Comparison of ENCODE assay signal across 17 cellular contexts in the genomic region with DNA sequence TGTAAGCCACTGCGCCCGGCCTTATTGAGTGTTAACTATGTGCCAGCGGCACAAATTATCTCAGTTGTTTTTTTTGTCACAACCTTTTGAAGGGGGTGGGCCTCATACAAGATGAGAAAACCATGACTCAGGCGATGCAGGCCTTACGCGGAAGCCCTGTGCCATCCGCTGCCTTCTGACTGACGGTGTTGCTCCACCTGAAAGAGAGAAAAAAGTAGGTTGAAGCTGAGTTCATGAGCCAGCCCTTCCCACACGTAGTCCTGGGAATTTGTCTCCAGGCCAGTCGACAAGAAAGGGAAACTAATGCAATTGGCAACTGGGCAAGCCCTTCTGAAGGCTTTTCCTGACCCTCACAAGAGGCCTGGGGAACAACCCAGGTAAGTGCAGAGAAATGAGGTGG.
A peak's percentile ranks its signal among the peaks of the same experiment; 100 is the strongest.
DNase-seq lines count a peak whose midpoint lies in the region; ATAC-seq, FAIRE-seq and TF ChIP-seq lines count a peak whose summit lies in the region.
"Had no signal": no experiment of that assay in that cellular context is flagged by ENCODE, and none has a peak within 500 bp of the region (broad histone marks: within the 10 kb centered on the region; RNA-seq: fewer than 3 reads in every experiment).

No MANE protein-coding gene starts in this region.

- no peak for TF ChIP-seq POLR2A in HepG2 (IDR thresholded peaks at IDR 0.05; ENCODE audit: insufficient read depth in 1 of 2, low read depth in 2 of 2, low read length in 2 of 2)

- H3K79me2 ChIP-seq in HepG2 (ENCODE audit: insufficient read depth, low read length) (no peaks in the 10 kb centered on the region), OCI-LY7 (ENCODE audit: insufficient read depth, low read depth, low read length) (no peaks in the 10 kb centered on the region)

- H3K4me3 ChIP-seq in epithelial cell of esophagus (ENCODE audit: low read length) (no peak overlapping the region), HepG2 (replicated peaks in 1 of 3; ENCODE audit: insufficient read depth in 1 of 3, low read depth in 2 of 3, low read length in 3 of 3) (no peak overlapping the region), tibial artery (no peak overlapping the region), OCI-LY7 (ENCODE audit: low read depth, low read length, poor library complexity, severe bottlenecking) (no peak overlapping the region)
- H3K4me3 ChIP-seq: BLaER1 treated with 17β-estradiol and CSF1 and Interleukin-3, amounts not matched to agents 10 nM and 100 nM; GM23248 had no signal

- H3K9me3 ChIP-seq in HepG2 (ENCODE audit: low read length): no peaks in the 10 kb centered on the region
- no peaks in the 10 kb centered on the region for H3K9me3 ChIP-seq in tibial artery
- no peaks in the 10 kb centered on the region for H3K9me3 ChIP-seq in OCI-LY7 (ENCODE audit: low read length)
- H3K9me3 ChIP-seq: BLaER1 treated with 17β-estradiol and CSF1 and Interleukin-3, amounts not matched to agents 10 nM and 100 nM had no signal

- H3K4me2 ChIP-seq in HepG2 (ENCODE audit: low read depth, low read length): no peak overlapping the region
- H3K4me2 ChIP-seq in OCI-LY7 (ENCODE audit: low read length): no peak overlapping the region
- H3K4me2 ChIP-seq: BLaER1 treated with 17β-estradiol and CSF1 and Interleukin-3, amounts not matched to agents 10 nM and 100 nM had no signal

- no peak for TF ChIP-seq RAD21 in HepG2 (CRISPR knock-in tag; IDR thresholded peaks at IDR 0.05)

- no peak for FAIRE-seq in HepG2 (lab: Jason Lieb, UNC)
- FAIRE-seq: G401.6, GM12891 had no signal

- H2AFZ ChIP-seq in HepG2 (ENCODE audit: low read length) (no peak overlapping the region), OCI-LY7 (ENCODE audit: low read length) (no peak overlapping the region)
- H2AFZ ChIP-seq: GM23248 had no signal

- H3K36me3 ChIP-seq in HepG2 (replicated peaks in 1 of 2; ENCODE audit: control insufficient read depth in 1 of 2, insufficient read depth in 2 of 2, low read length in 2 of 2): peaks cover 0 to 1% of the 10 kb centered on the region in 2 experiments; a peak in 1 of 5 replicates
- H3K36me3 ChIP-seq in tibial artery: no peaks in the 10 kb centered on the region
- no peaks in the 10 kb centered on the region for H3K36me3 ChIP-seq in OCI-LY7 (ENCODE audit: insufficient read depth, low read length)
- H3K36me3 ChIP-seq: BLaER1 treated with 17β-estradiol and CSF1 and Interleukin-3, amounts not matched to agents 10 nM and 100 nM had no signal

- no peak for DNase-seq in RWPE1 (ENCODE audit: low spot score)
- DNase-seq in epithelial cell of esophagus (ENCODE audit: low read depth): peak; percentile 37
- no peak for DNase-seq in HepG2 (ENCODE audit: low spot score)
- no peak for DNase-seq in tibial artery
- DNase-seq in activated naive CD4-positive, alpha-beta T cell (lab: John Stamatoyannopoulos, UW): no peak
- no peak for DNase-seq in OCI-LY7 (ENCODE audit: low spot score)
- no peak for DNase-seq in T1000 (lab: John Stamatoyannopoulos, UW)
- DNase-seq in CD14-positive monocyte (ENCODE audit: low spot score): no peak
- DNase-seq: ACHN; CD4-positive, alpha-beta T cell; DMS79 treated with DMSO at 0.1 percent for 48 hours; EL; GM23248; H7 had no signal

- intact Hi-C loops in HepG2 (cut with micrococcal nuclease; ENCODE audit: unreplicated experiment): no loop called here
- intact Hi-C loops in tibial artery (cut with DNase I; ENCODE audit: low total_unique reads): no loop called here
- intact Hi-C loops in OCI-LY7 (cut with micrococcal nuclease; ENCODE audit: unreplicated experiment): no loop called here
- intact Hi-C loops in CD14-positive monocyte (cut with micrococcal nuclease): no loop called here

- no peak overlapping the region for H3K9ac ChIP-seq in HepG2 (ENCODE audit: insufficient read depth, low read depth, low read length)
- H3K9ac ChIP-seq: BLaER1 treated with 17β-estradiol and CSF1 and Interleukin-3, amounts not matched to agents 10 nM and 100 nM; GM23248 had no signal

- H3K27me3 Mint-ChIP-seq in CD14-positive monocyte (ENCODE audit: low read depth in 3 of 3): peaks cover 2 to 11% (median 5%) of the 10 kb centered on the region in 3 donors
- H3K27me3 Mint-ChIP-seq: CD4-positive, alpha-beta T cell had no signal

- H3K9me3 Mint-ChIP-seq in CD14-positive monocyte: no peaks in the 10 kb centered on the region
- H3K9me3 Mint-ChIP-seq: CD4-positive, alpha-beta T cell had no signal

- no peaks in the 10 kb centered on the region for H3K36me3 Mint-ChIP-seq in CD14-positive monocyte

- no peaks in the 10 kb centered on the region for H3K4me1 Mint-ChIP-seq in CD14-positive monocyte

- H3K4me1 ChIP-seq in HepG2 (ENCODE audit: insufficient read depth, low read length): no peaks in the 10 kb centered on the region
- H3K4me1 ChIP-seq in tibial artery: peaks cover 0 to 54% (median 36%) of the 10 kb centered on the region in 4 donors
- no peaks in the 10 kb centered on the region for H3K4me1 ChIP-seq in OCI-LY7 (ENCODE audit: insufficient read depth, low read length, poor library complexity, severe bottlenecking)

- no peak overlapping the region for H3K4me3 Mint-ChIP-seq in CD14-positive monocyte
- H3K4me3 Mint-ChIP-seq: CD4-positive, alpha-beta T cell had no signal

- H3K27me3 ChIP-seq in HepG2 (ENCODE audit: control insufficient read depth in 1 of 2, insufficient read depth in 2 of 2, low read length in 2 of 2) (no peaks in the 10 kb centered on the region; a peak in 1 of 5 replicates), tibial artery (no peaks in the 10 kb centered on the region)

- CTCF ChIA-PET in RWPE1 (lab: Yijun Ruan, JAX) (no interaction called here), HepG2 (lab: Yijun Ruan, JAX; ENCODE audit: low intra/inter-chr PET ratio, low total read pairs) (no interaction called here), OCI-LY7 (lab: Charles Lee; ENCODE audit: unreplicated experiment) (no interaction called here)

- ATAC-seq in HepG2: no peak

- no peak overlapping the region for H3K27ac Mint-ChIP-seq in CD14-positive monocyte
- H3K27ac Mint-ChIP-seq: CD4-positive, alpha-beta T cell had no signal

- 90% methylated on average over 10 of the region's 10 CpGs for WGBS in HepG2 (ENCODE audit: low lambda C conversion rate)

- BruUV-seq in HepG2 (replicated peaks; lab: Mats Ljungman, UMichigan) (no TSS peak), OCI-LY7 (replicated peaks; lab: Mats Ljungman, UMichigan) (no TSS peak)

- POLR2A ChIA-PET in RWPE1 (lab: Yijun Ruan, JAX; ENCODE audit: low non-redundant PET) (no interaction called here), HepG2 (lab: Yijun Ruan, JAX) (no interaction called here), OCI-LY7 (lab: Charles Lee) (no interaction called here)

- H4K20me1 ChIP-seq in HepG2 (ENCODE audit: insufficient read depth, low read length) (no peaks in the 10 kb centered on the region), OCI-LY7 (ENCODE audit: insufficient read depth, low read length) (no peaks in the 10 kb centered on the region)
- H4K20me1 ChIP-seq: BLaER1 treated with 17β-estradiol and CSF1 and Interleukin-3, amounts not matched to agents 10 nM and 100 nM had no signal

- no peaks in the 10 kb centered on the region for H3K9me2 ChIP-seq in OCI-LY7 (ENCODE audit: insufficient read depth, low read length)

- H3K27ac ChIP-seq in RWPE1: peak overlapping the region; percentile 35
- no peak overlapping the region for H3K27ac ChIP-seq in HepG2 (ENCODE audit: extremely low read length, insufficient read depth, low read length)
- peak overlapping the region; percentile 80 to 81 for H3K27ac ChIP-seq in tibial artery
- no peak overlapping the region for H3K27ac ChIP-seq in OCI-LY7 (ENCODE audit: low read depth, low read length, poor library complexity, severe bottlenecking)
- H3K27ac ChIP-seq: BLaER1 treated with 17β-estradiol and CSF1 and Interleukin-3, amounts not matched to agents 10 nM and 100 nM; GM23248 had no signal

- no peak for TF ChIP-seq EP300 in HepG2 (IDR thresholded peaks at IDR 0.05; ENCODE audit: low read depth in 2 of 2, low read length in 2 of 2)
- TF ChIP-seq EP300 in HepG2 (CRISPR knock-in tag; IDR thresholded peaks at IDR 0.05; ENCODE audit: borderline replicate concordance): no peak

- in situ Hi-C loops in HepG2 (cut with HindIII; ENCODE audit: extremely low pct_ligation_motif_present, low pct_unique_long_range_greater_than_20kb): no loop called here

- TF ChIP-seq CTCF in RWPE1 (conservative IDR thresholded peaks at IDR 0.05; ENCODE audit: low read depth) (no peak), epithelial cell of esophagus (IDR thresholded peaks at IDR 0.05; ENCODE audit: insufficient read depth, low read depth, low read length, missing control alignments) (no peak), HepG2 (CRISPR knock-in tag; IDR thresholded peaks at IDR 0.05) (no peak), tibial artery (IDR thresholded peaks at IDR 0.05) (no peak), OCI-LY7 (conservative IDR thresholded peaks at IDR 0.05; ENCODE audit: low read length) (no peak), CD14-positive monocyte (IDR thresholded peaks at IDR 0.05) (no peak)

TF ChIP-seq in HepG2, 621 proteins besides CTCF, POLR2A, EP300 and RAD21:
- no peak for TF ChIP-seq ZSCAN31 (CRISPR knock-in tag; IDR thresholded peaks at IDR 0.05; ENCODE audit: low read depth)
- TF ChIP-seq, protein P1, sequence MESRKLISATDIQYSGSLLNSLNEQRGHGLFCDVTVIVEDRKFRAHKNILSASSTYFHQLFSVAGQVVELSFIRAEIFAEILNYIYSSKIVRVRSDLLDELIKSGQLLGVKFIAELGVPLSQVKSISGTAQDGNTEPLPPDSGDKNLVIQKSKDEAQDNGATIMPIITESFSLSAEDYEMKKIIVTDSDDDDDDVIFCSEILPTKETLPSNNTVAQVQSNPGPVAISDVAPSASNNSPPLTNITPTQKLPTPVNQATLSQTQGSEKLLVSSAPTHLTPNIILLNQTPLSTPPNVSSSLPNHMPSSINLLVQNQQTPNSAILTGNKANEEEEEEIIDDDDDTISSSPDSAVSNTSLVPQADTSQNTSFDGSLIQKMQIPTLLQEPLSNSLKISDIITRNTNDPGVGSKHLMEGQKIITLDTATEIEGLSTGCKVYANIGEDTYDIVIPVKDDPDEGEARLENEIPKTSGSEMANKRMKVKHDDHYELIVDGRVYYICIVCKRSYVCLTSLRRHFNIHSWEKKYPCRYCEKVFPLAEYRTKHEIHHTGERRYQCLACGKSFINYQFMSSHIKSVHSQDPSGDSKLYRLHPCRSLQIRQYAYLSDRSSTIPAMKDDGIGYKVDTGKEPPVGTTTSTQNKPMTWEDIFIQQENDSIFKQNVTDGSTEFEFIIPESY (CRISPR knock-in tag; IDR thresholded peaks at IDR 0.05): peak; percentile 79

Comparison
In these comparisons a context has a peak if more than half of its experiments do, and no peak if none do; other contexts are left out.
1. H3K27ac ChIP-seq: peak in RWPE1 (single experiment) and tibial artery (2 of 2); none in HepG2 (single experiment) and OCI-LY7 (single experiment).